ENCODE assay signal across 2 cellular contexts in the genomic region with DNA sequence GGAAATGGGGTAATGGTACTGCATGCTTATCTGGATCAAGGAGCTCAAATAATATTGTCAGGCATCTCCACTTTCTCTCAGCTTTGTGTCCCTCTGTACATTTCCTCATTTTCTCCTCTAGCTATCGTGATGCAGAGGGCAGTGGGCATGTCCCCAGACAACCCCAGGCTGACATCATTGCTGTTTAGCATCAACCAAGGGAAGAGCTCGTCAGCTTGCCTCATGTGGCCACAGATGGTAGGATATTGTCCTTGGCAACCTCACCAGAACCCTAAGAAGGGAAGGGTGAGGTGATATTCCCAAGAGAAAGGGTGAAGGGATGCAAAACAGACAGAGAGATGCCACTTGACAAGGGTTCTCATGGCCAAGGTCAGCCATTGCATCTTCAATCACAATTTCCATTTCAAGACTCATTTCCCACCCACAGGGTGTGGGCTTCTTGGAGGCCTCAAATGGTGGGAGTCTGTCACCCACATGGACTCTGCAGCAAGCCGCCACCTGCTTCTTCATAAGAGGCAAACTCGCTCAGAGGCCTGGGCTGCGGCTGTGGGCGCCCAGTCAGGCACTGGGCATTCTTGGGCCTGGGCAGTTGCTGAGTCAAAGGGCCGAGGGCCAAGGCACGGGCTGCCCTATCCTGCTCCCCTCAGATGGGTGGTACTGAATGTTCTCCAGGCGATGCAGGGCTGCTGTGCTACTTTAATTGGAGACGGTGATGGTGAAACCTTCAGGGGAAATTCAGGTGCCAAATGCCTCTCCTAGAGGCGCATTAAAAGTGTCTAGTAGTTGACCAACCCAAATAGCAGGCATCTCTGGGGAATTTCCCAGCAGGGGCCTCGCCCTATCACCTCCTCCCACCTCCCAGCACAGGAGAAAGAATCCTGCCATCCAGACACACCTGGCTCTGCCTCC.
A peak's percentile ranks its signal among the peaks of the same experiment; 100 is the strongest.
TF ChIP-seq lines count a peak whose summit lies in the region.

No MANE protein-coding gene starts in this region.

TF ChIP-seq in HEK293, 187 proteins besides CTCF, POLR2A, EP300 and RAD21:
- TF ChIP-seq ZNF155 (tag by site-specific recombination; IDR thresholded peaks at IDR 0.05) (no peak), ZNF658 (tag by site-specific recombination; IDR thresholded peaks at IDR 0.05) (no peak), ZBTB7A (tag by site-specific recombination; IDR thresholded peaks at IDR 0.05; ENCODE audit: low read depth) (no peak), ZFHX2 (tag by site-specific recombination; conservative IDR thresholded peaks at IDR 0.05) (peak; percentile 67), EGR2 (tag by site-specific recombination; IDR thresholded peaks at IDR 0.05; ENCODE audit: low read depth) (peak; percentile 43; the same call in 1 of the 2 replicates)
- TF ChIP-seq, protein P1, sequence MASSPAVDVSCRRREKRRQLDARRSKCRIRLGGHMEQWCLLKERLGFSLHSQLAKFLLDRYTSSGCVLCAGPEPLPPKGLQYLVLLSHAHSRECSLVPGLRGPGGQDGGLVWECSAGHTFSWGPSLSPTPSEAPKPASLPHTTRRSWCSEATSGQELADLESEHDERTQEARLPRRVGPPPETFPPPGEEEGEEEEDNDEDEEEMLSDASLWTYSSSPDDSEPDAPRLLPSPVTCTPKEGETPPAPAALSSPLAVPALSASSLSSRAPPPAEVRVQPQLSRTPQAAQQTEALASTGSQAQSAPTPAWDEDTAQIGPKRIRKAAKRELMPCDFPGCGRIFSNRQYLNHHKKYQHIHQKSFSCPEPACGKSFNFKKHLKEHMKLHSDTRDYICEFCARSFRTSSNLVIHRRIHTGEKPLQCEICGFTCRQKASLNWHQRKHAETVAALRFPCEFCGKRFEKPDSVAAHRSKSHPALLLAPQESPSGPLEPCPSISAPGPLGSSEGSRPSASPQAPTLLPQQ (tag by site-specific recombination; IDR thresholded peaks at IDR 0.05) = no peak

TF ChIP-seq in IMR-90, 13 proteins besides CTCF, POLR2A, EP300 and RAD21:
- no peak for TF ChIP-seq NFE2L2 (IDR thresholded peaks at IDR 0.05; ENCODE audit: low read depth, low read length)
- TF ChIP-seq RFX5 (IDR thresholded peaks at IDR 0.05; ENCODE audit: low read depth, low read length) = no peak
- no peak for TF ChIP-seq MAFK (IDR thresholded peaks at IDR 0.05; ENCODE audit: low read depth, low read length)
- no peak for TF ChIP-seq BHLHE40 (IDR thresholded peaks at IDR 0.05; ENCODE audit: low read depth, low read length)
- no peak for TF ChIP-seq ELK1 (IDR thresholded peaks at IDR 0.05; ENCODE audit: borderline replicate concordance, low read depth, low read length)
- no peak for TF ChIP-seq CEBPB (IDR thresholded peaks at IDR 0.05; ENCODE audit: low read depth, low read length)
- no peak for TF ChIP-seq FOS (IDR thresholded peaks at IDR 0.05; ENCODE audit: low read depth, low read length)
- no peak for TF ChIP-seq CHD1 (IDR thresholded peaks at IDR 0.05; ENCODE audit: low read depth, low read length)
- no peak for TF ChIP-seq SMC3 (IDR thresholded peaks at IDR 0.05; ENCODE audit: low read depth, low read length)
- no peak for TF ChIP-seq USF2 (IDR thresholded peaks at IDR 0.05; ENCODE audit: low read depth, low read length)
- TF ChIP-seq RCOR1 (IDR thresholded peaks at IDR 0.05; ENCODE audit: insufficient replicate concordance, low read length) = no peak
- TF ChIP-seq MXI1 (IDR thresholded peaks at IDR 0.05; ENCODE audit: borderline replicate concordance, low read depth, low read length) = no peak
- no peak for TF ChIP-seq MAZ (IDR thresholded peaks at IDR 0.05; ENCODE audit: borderline replicate concordance, low read depth, low read length)
